In genomic region chr1:29183287-29183686, GRCh38 we compare ENCODE assay signal across 15 cellular contexts. TPM values are rescaled to one million over a fixed set of nuclear protein-coding genes. Genes with fewer than 3 reads are reported as not detected.
DNase-seq lines count a peak whose midpoint lies in the region; ATAC-seq and TF ChIP-seq lines count a peak whose summit lies in the region.
"Had no signal": no experiment of that assay in that cellular context is flagged by ENCODE, and none has a peak within 500 bp of the region (broad histone marks: within the 10 kb centered on the region; RNA-seq: fewer than 3 reads in every experiment).

No MANE protein-coding gene starts in this region.

- peaks cover 7% of the 10 kb centered on the region; the same call in 1 of the 2 replicates for H3K36me3 ChIP-seq in ACC112 (ENCODE audit: insufficient read depth, low read length)
- H3K36me3 ChIP-seq in CD4-positive, CD25-positive, alpha-beta regulatory T cell (ENCODE audit: control insufficient read depth, insufficient read depth, low read length), result peaks cover 8% of the 10 kb centered on the region
- peaks cover 8% of the 10 kb centered on the region for H3K36me3 ChIP-seq in Panc1 (ENCODE audit: control insufficient read depth, insufficient read depth, low read length)
- H3K36me3 ChIP-seq: neutrophil had no signal

- ATAC-seq in CD4-positive, CD25-positive, alpha-beta regulatory T cell (ENCODE audit: low read depth in 2 of 2), result no peak
- ATAC-seq in Panc1 (no peak), GM18909 (IDR thresholded peaks at IDR 0.05; ENCODE audit: poor library complexity, unreplicated experiment) (no peak), HG03280 (IDR thresholded peaks at IDR 0.05; ENCODE audit: unreplicated experiment) (no peak), GM18502 (IDR thresholded peaks at IDR 0.05; ENCODE audit: poor library complexity, unreplicated experiment) (no peak), GM18519 (IDR thresholded peaks at IDR 0.05; ENCODE audit: low FRiP score, unreplicated experiment) (no peak)

- no peak for DNase-seq in CD4-positive, CD25-positive, alpha-beta regulatory T cell
- DNase-seq in Panc1 (ENCODE audit: low read depth, low spot score), result no peak
- DNase-seq in glutamatergic neuron, result no peak
- DNase-seq: GDM1; GOT3; IMR-90; NCI-H524 treated with DMSO at 0.1 percent for 48 hours; stimulated activated naive CD4-positive, alpha-beta T cell treated with Interleukin-2 at 50 U/mL for 16 hours had no signal

- in situ Hi-C loops in Panc1 (cut with HindIII; ENCODE audit: low pct_unique_long_range_greater_than_20kb, low sequenced_read_pairs), result no loop called here

- no peaks in the 10 kb centered on the region for H3K9me3 ChIP-seq in CD4-positive, CD25-positive, alpha-beta regulatory T cell (ENCODE audit: control insufficient read depth in 2 of 2, low read length in 2 of 2)
- no peaks in the 10 kb centered on the region for H3K9me3 ChIP-seq in Panc1 (ENCODE audit: control insufficient read depth, insufficient read depth, low read depth, low read length)
- H3K9me3 ChIP-seq: neutrophil had no signal

- POLR2A ChIA-PET in Panc1 (lab: Charles Lee), result interaction anchor here (0.6 to 0.7 kb wide), 2 partner anchors 13 to 390 kb away, joined by 3 to 5 read pairs; no protein-coding TSS in a partner anchor

- H3K27me3 ChIP-seq in ACC112 (ENCODE audit: insufficient read depth, low read length) (no peaks in the 10 kb centered on the region), Panc1 (ENCODE audit: control insufficient read depth, insufficient read depth, low read length) (no peaks in the 10 kb centered on the region)
- H3K27me3 ChIP-seq in CD4-positive, CD25-positive, alpha-beta regulatory T cell (ENCODE audit: control insufficient read depth, insufficient read depth, low read length), result no peaks in the 10 kb centered on the region
- H3K27me3 ChIP-seq: dorsolateral prefrontal cortex, neutrophil had no signal

- H3K9me3 Mint-ChIP-seq in CD4-positive, CD25-positive, alpha-beta regulatory T cell, result no peaks in the 10 kb centered on the region
- H3K9me3 Mint-ChIP-seq in glutamatergic neuron (ENCODE audit: unreplicated experiment), result peaks cover 5% of the 10 kb centered on the region

- no TSS peak for BruUV-seq in Panc1 (replicated peaks; lab: Mats Ljungman, UMichigan)

- TF ChIP-seq CTCF in Panc1 (IDR thresholded peaks at IDR 0.05) (no peak), glutamatergic neuron (IDR thresholded peaks at IDR 0.05; ENCODE audit: partially characterized antibody, unreplicated experiment) (no peak)

- H3K4me3 ChIP-seq in ACC112 (ENCODE audit: low read depth, low read length), result no peak overlapping the region
- no peak overlapping the region for H3K4me3 ChIP-seq in CD4-positive, CD25-positive, alpha-beta regulatory T cell (ENCODE audit: low read depth, low read length)
- no peak overlapping the region for H3K4me3 ChIP-seq in Panc1 (ENCODE audit: low read depth in 2 of 2, low read length in 2 of 2)

- peak overlapping the region; percentile 82 for H2AFZ ChIP-seq in ACC112 (ENCODE audit: low read length, unreplicated experiment)

- H3K27ac ChIP-seq in ACC112 (ENCODE audit: low read depth, low read length), result no peak overlapping the region
- H3K27ac ChIP-seq in CD4-positive, CD25-positive, alpha-beta regulatory T cell (ENCODE audit: insufficient read depth, low read length, poor library complexity, severe bottlenecking), result no peak overlapping the region
- H3K27ac ChIP-seq in Panc1 (ENCODE audit: low read length), result peak overlapping the region; percentile 99; the same call in 1 of the 2 replicates

- H3K4me1 ChIP-seq in ACC112 (ENCODE audit: control insufficient read depth, insufficient read depth, low read length, unreplicated experiment) (peaks cover 26% of the 10 kb centered on the region), Panc1 (ENCODE audit: control insufficient read depth, insufficient read depth, low read length) (peaks cover 12% of the 10 kb centered on the region)
- peaks cover 33% of the 10 kb centered on the region for H3K4me1 ChIP-seq in CD4-positive, CD25-positive, alpha-beta regulatory T cell (ENCODE audit: control insufficient read depth, insufficient read depth, low read length, poor library complexity, severe bottlenecking)

- H3K36me3 Mint-ChIP-seq in CD4-positive, CD25-positive, alpha-beta regulatory T cell, result peaks cover 14% of the 10 kb centered on the region
- H3K36me3 Mint-ChIP-seq in glutamatergic neuron (ENCODE audit: unreplicated experiment), result no peaks in the 10 kb centered on the region

- H3K79me2 ChIP-seq in ACC112 (ENCODE audit: control insufficient read depth, insufficient read depth, low read length, unreplicated experiment), result peaks cover 33% of the 10 kb centered on the region

- intact Hi-C loops in Panc1 (cut with micrococcal nuclease; ENCODE audit: unreplicated experiment), result no loop called here

- CTCF ChIA-PET in Panc1 (lab: Charles Lee), result no interaction called here

- H3K4me3 Mint-ChIP-seq in CD4-positive, CD25-positive, alpha-beta regulatory T cell, result peak overlapping the region in 3 of 4 donors; percentile 94 to 99 (median 95)
- peak overlapping the region; percentile 3 for H3K4me3 Mint-ChIP-seq in glutamatergic neuron (ENCODE audit: unreplicated experiment)

- peak overlapping the region; percentile 12 to 95 (median 89) for H3K27ac Mint-ChIP-seq in CD4-positive, CD25-positive, alpha-beta regulatory T cell
- H3K27ac Mint-ChIP-seq in glutamatergic neuron (ENCODE audit: unreplicated experiment), result no peak overlapping the region

- peaks cover 18 to 38% (median 29%) of the 10 kb centered on the region in 4 donors for H3K4me1 Mint-ChIP-seq in CD4-positive, CD25-positive, alpha-beta regulatory T cell
- peaks cover 13% of the 10 kb centered on the region for H3K4me1 Mint-ChIP-seq in glutamatergic neuron (ENCODE audit: low read depth, unreplicated experiment)

- H3K27me3 Mint-ChIP-seq in CD4-positive, CD25-positive, alpha-beta regulatory T cell, result no peaks in the 10 kb centered on the region
- no peaks in the 10 kb centered on the region for H3K27me3 Mint-ChIP-seq in glutamatergic neuron (ENCODE audit: unreplicated experiment)

RNA-seq across cellular contexts. Expression of gene SRSF4, which starts 1.6 kb away (rescaled TPM):
- total RNA-seq in CD4-positive, CD25-positive, alpha-beta regulatory T cell, result 108 TPM
- 10 to 100 TPM; 87.2 to 95.0 (median 92.6) TPM for polyA plus RNA-seq in CD4-positive, CD25-positive, alpha-beta regulatory T cell
- total RNA-seq in Panc1 (2021; ENCODE audit: unreplicated experiment) (77.5 TPM), glutamatergic neuron (ENCODE audit: unreplicated experiment) (69.0 TPM)
- 76.8 TPM for polyA plus RNA-seq in Panc1 (2012; ENCODE audit: insufficient read length)

RNA-seq across cellular contexts. Expression of gene MECR, which starts 47.4 kb away (rescaled TPM):
- 11.6 TPM for total RNA-seq in CD4-positive, CD25-positive, alpha-beta regulatory T cell
- polyA plus RNA-seq in CD4-positive, CD25-positive, alpha-beta regulatory T cell, result 10 to 100 TPM; 10.1 to 16.3 (median 13.2) TPM
- total RNA-seq in Panc1 (2021; ENCODE audit: unreplicated experiment) (25.7 TPM), glutamatergic neuron (ENCODE audit: unreplicated experiment) (21.4 TPM)
- polyA plus RNA-seq in Panc1 (2012; ENCODE audit: insufficient read length), result 31.2 TPM

RNA-seq across cellular contexts. Expression of gene PTPRU, which starts 53.0 kb away (rescaled TPM):
- not detected for total RNA-seq in CD4-positive, CD25-positive, alpha-beta regulatory T cell
- polyA plus RNA-seq in CD4-positive, CD25-positive, alpha-beta regulatory T cell, result not detected
- total RNA-seq in Panc1 (2021; ENCODE audit: unreplicated experiment) (0.72 TPM), glutamatergic neuron (ENCODE audit: unreplicated experiment) (92.5 TPM)
- polyA plus RNA-seq in Panc1 (2012; ENCODE audit: insufficient read length), result 2.4 TPM

RNA-seq across cellular contexts. Expression of gene TMEM200B, which starts 59.6 kb away (rescaled TPM):
- total RNA-seq in CD4-positive, CD25-positive, alpha-beta regulatory T cell, result not detected
- under 1 TPM in 1 of 4 donors, not detected in 3; 0.27 TPM for polyA plus RNA-seq in CD4-positive, CD25-positive, alpha-beta regulatory T cell
- total RNA-seq in Panc1 (2021; ENCODE audit: unreplicated experiment), result 2.1 TPM
- 3.9 TPM for polyA plus RNA-seq in Panc1 (2012; ENCODE audit: insufficient read length)
- total RNA-seq in glutamatergic neuron (ENCODE audit: unreplicated experiment), result 5.8 TPM

Comparison
In these comparisons a context has a peak if more than half of its experiments do, and no peak if none do; other contexts are left out.
1. RNA of gene PTPRU, which starts 53.0 kb away (total RNA-seq): 92.5 TPM in glutamatergic neuron (single experiment); 0.72 TPM in Panc1 (single experiment) and not detected in CD4-positive, CD25-positive, alpha-beta regulatory T cell (single experiment); every median in the first group is over 10 times any median in the second.